In the genomic region with DNA sequence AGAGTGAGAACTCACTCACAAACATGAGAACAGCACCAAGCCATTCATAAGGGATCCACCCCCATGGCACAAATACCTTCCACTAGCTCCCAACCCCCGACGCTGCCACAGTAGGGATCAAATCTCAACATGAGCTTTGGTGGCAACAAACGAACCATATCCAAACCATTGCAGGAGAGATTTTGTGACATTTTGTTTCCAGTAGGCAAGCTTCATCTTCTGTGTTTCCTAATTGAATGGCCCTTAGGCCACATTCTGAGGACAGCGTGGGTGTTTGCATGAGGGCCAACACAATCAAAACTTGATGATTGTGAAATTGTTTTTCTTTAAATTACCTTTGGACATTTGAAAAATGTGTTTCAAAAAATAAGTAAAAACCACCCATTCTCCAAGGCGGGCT, we compare ENCODE assay signal across 21 cellular contexts.
DNase-seq lines count a peak whose midpoint lies in the region; ATAC-seq, FAIRE-seq and TF ChIP-seq lines count a peak whose summit lies in the region.
"Had no signal": no experiment of that assay in that cellular context is flagged by ENCODE, and none has a peak within 500 bp of the region (broad histone marks: within the 10 kb centered on the region; RNA-seq: fewer than 3 reads in every experiment).

No MANE protein-coding gene starts in this region.

- H3K4me1 Mint-ChIP-seq in nephron progenitor cell: peaks cover 14% of the 10 kb centered on the region
- peaks cover 4% of the 10 kb centered on the region for H3K4me1 Mint-ChIP-seq in GM23338
- H3K4me1 Mint-ChIP-seq: CD4-positive, CD25-positive, alpha-beta regulatory T cell had no signal

- in situ Hi-C loops in HepG2 (cut with HindIII; ENCODE audit: extremely low pct_ligation_motif_present, low pct_unique_long_range_greater_than_20kb): no loop called here

- no peak for FAIRE-seq in HepG2 (lab: Jason Lieb, UNC)
- FAIRE-seq: GM12878, HTR-8/SVneo had no signal

- peaks cover 3% of the 10 kb centered on the region for H3K36me3 Mint-ChIP-seq in nephron progenitor cell (ENCODE audit: low read depth)
- no peaks in the 10 kb centered on the region for H3K36me3 Mint-ChIP-seq in GM23338 (ENCODE audit: low read depth)
- H3K36me3 Mint-ChIP-seq: CD4-positive, CD25-positive, alpha-beta regulatory T cell; IgD-negative memory B cell had no signal

- H3K4me1 ChIP-seq in liver (ENCODE audit: control insufficient read depth in 4 of 4, insufficient read depth in 4 of 4, low read length in 3 of 4): peaks cover 1 to 10% (median 7%) of the 10 kb centered on the region in 4 donors
- no peaks in the 10 kb centered on the region for H3K4me1 ChIP-seq in HepG2 (ENCODE audit: insufficient read depth, low read length)
- H3K4me1 ChIP-seq in thyroid gland: peaks cover 6% of the 10 kb centered on the region in 2 donors
- H3K4me1 ChIP-seq in GM23338 (ENCODE audit: insufficient read depth): no peaks in the 10 kb centered on the region
- H3K4me1 ChIP-seq: Caco-2, HAP-1 had no signal

- BruUV-seq in HepG2 (replicated peaks; lab: Mats Ljungman, UMichigan): no TSS peak

- DNase-seq in HepG2 (ENCODE audit: low spot score): no peak
- peak; percentile 10 for DNase-seq in nephron progenitor cell
- peak; percentile 21 to 38 for DNase-seq in thyroid gland
- DNase-seq in NOMO-1 treated with DMSO at 0.1 percent for 48 hours (lab: John Stamatoyannopoulos, UW; ENCODE audit: unreplicated experiment): no peak
- no peak for DNase-seq in HK-2 (ENCODE audit: unreplicated experiment)
- DNase-seq in GM23338 (ENCODE audit: low spot score): no peak
- DNase-seq: Caco-2; CD4-positive, CD25-positive, alpha-beta regulatory T cell; DMS 273 treated with DMSO at 0.1 percent for 48 hours; DND-41; MV-4-11; NCI-H1105 treated with DMSO at 0.1 percent for 48 hours; NCI-H2081 treated with DMSO at 0.1 percent for 48 hours; NCI-H524 treated with DMSO at 0.1 percent for 48 hours; Right ventricle myocardium superior had no signal

- WGBS in liver: 65% methylated on average over 5 of the region's 5 CpGs
- WGBS in HepG2 (ENCODE audit: low lambda C conversion rate): 55% methylated on average over 5 of the region's 5 CpGs
- 62 to 78% methylated on average over 5 of the region's 5 CpGs for WGBS in thyroid gland, 2 donors

- TF ChIP-seq RAD21 in liver (IDR thresholded peaks at IDR 0.05) (no peak), HepG2 (CRISPR knock-in tag; IDR thresholded peaks at IDR 0.05) (no peak)

- H3K27ac ChIP-seq in liver (ENCODE audit: low read depth in 1 of 2, low read length in 2 of 2) (peak overlapping the region; percentile 13 to 21), HepG2 (ENCODE audit: extremely low read length, insufficient read depth, low read length) (no peak overlapping the region), VCaP (peak overlapping the region; percentile 35), thyroid gland (peak overlapping the region in 1 of 3 donors; percentile 15), GM23338 (ENCODE audit: low read depth) (no peak overlapping the region)

- ATAC-seq in HepG2 (no peak), GM23338 (no peak)
- ATAC-seq: GM12878 had no signal

- TF ChIP-seq EP300 in HepG2 (IDR thresholded peaks at IDR 0.05; ENCODE audit: low read depth in 2 of 2, low read length in 2 of 2) (no peak), HepG2 (CRISPR knock-in tag; IDR thresholded peaks at IDR 0.05; ENCODE audit: borderline replicate concordance) (no peak)

- peaks cover 17% of the 10 kb centered on the region for H3K9me2 ChIP-seq in GM23338 (ENCODE audit: insufficient read depth)

- CTCF ChIA-PET in HepG2 (lab: Yijun Ruan, JAX; ENCODE audit: low intra/inter-chr PET ratio, low total read pairs): no interaction called here

- no peaks in the 10 kb centered on the region for H3K9me3 Mint-ChIP-seq in nephron progenitor cell
- no peaks in the 10 kb centered on the region for H3K9me3 Mint-ChIP-seq in GM23338

- H3K9me3 ChIP-seq in liver (ENCODE audit: control insufficient read depth in 4 of 4, low read length in 3 of 4) (no peaks in the 10 kb centered on the region), HepG2 (ENCODE audit: low read length) (no peaks in the 10 kb centered on the region), thyroid gland (no peaks in the 10 kb centered on the region)
- H3K9me3 ChIP-seq: Caco-2, HAP-1 had no signal

- H4K20me1 ChIP-seq in HepG2 (ENCODE audit: insufficient read depth, low read length) (no peaks in the 10 kb centered on the region), GM23338 (replicated peaks; ENCODE audit: insufficient read depth) (no peaks in the 10 kb centered on the region)

- no peaks in the 10 kb centered on the region for H3K36me3 ChIP-seq in liver (ENCODE audit: control insufficient read depth in 4 of 4, insufficient read depth in 3 of 4, low read depth in 1 of 4, low read length in 3 of 4)
- no peaks in the 10 kb centered on the region for H3K36me3 ChIP-seq in HepG2 (replicated peaks in 1 of 2; ENCODE audit: control insufficient read depth in 1 of 2, insufficient read depth in 2 of 2, low read length in 2 of 2)
- H3K36me3 ChIP-seq in thyroid gland: no peaks in the 10 kb centered on the region
- H3K36me3 ChIP-seq in GM23338 (ENCODE audit: insufficient read depth): no peaks in the 10 kb centered on the region
- H3K36me3 ChIP-seq: HAP-1 had no signal

- H3K4me2 ChIP-seq in HepG2 (ENCODE audit: low read depth, low read length): no peak overlapping the region
- no peak overlapping the region for H3K4me2 ChIP-seq in GM23338

- peaks cover 8% of the 10 kb centered on the region for H3K27me3 Mint-ChIP-seq in nephron progenitor cell (ENCODE audit: low read depth, poor library complexity)
- peaks cover 6% of the 10 kb centered on the region for H3K27me3 Mint-ChIP-seq in GM23338 (ENCODE audit: insufficient read depth, low read depth, poor library complexity)

- TF ChIP-seq CTCF in liver (IDR thresholded peaks at IDR 0.05; ENCODE audit: low read depth, low read length, missing input control) (no peak), HepG2 (CRISPR knock-in tag; IDR thresholded peaks at IDR 0.05) (no peak), VCaP (conservative IDR thresholded peaks at IDR 0.05) (no peak), nephron progenitor cell (IDR thresholded peaks at IDR 0.05) (no peak), thyroid gland (IDR thresholded peaks at IDR 0.05) (no peak), GM23338 (conservative IDR thresholded peaks at IDR 0.05; ENCODE audit: low read depth in 2 of 2) (no peak)

- H2AFZ ChIP-seq in HepG2 (ENCODE audit: low read length): no peak overlapping the region
- no peak overlapping the region; the same call in 1 of the 2 replicates for H2AFZ ChIP-seq in GM23338

- intact Hi-C loops in HepG2 (cut with micrococcal nuclease; ENCODE audit: unreplicated experiment) (no loop called here), thyroid gland (cut with DNase I) (no loop called here)

- no peak overlapping the region for H3K4me3 Mint-ChIP-seq in nephron progenitor cell
- H3K4me3 Mint-ChIP-seq in GM23338: no peak overlapping the region
- H3K4me3 Mint-ChIP-seq: CD4-positive, CD25-positive, alpha-beta regulatory T cell; IgD-negative memory B cell had no signal

- H3K27ac Mint-ChIP-seq in nephron progenitor cell (no peak overlapping the region), GM23338 (no peak overlapping the region)
- H3K27ac Mint-ChIP-seq: CD4-positive, CD25-positive, alpha-beta regulatory T cell; IgD-negative memory B cell had no signal

- H3K9ac ChIP-seq in liver (ENCODE audit: low read depth in 1 of 2, low read length in 2 of 2) (no peak overlapping the region), HepG2 (ENCODE audit: insufficient read depth, low read depth, low read length) (no peak overlapping the region)

- no peaks in the 10 kb centered on the region for H3K79me2 ChIP-seq in HepG2 (ENCODE audit: insufficient read depth, low read length)
- H3K79me2 ChIP-seq in GM23338 (replicated peaks; ENCODE audit: insufficient read depth): no peaks in the 10 kb centered on the region

- H3K4me3 ChIP-seq in liver (ENCODE audit: low read depth in 1 of 3, low read length in 3 of 3) (no peak overlapping the region), HepG2 (replicated peaks in 1 of 3; ENCODE audit: insufficient read depth in 1 of 3, low read depth in 2 of 3, low read length in 3 of 3) (no peak overlapping the region), thyroid gland (replicated peaks in 1 of 3) (no peak overlapping the region), GM23338 (no peak overlapping the region)
- H3K4me3 ChIP-seq: GM12878, HAP-1 had no signal

- H3K27me3 ChIP-seq in liver (ENCODE audit: control insufficient read depth in 4 of 4, insufficient read depth in 4 of 4, low read length in 3 of 4) (no peaks in the 10 kb centered on the region), HepG2 (ENCODE audit: control insufficient read depth in 1 of 2, insufficient read depth in 2 of 2, low read length in 2 of 2) (peaks cover 0 to 2% of the 10 kb centered on the region in 2 experiments; a peak in 1 of 5 replicates), thyroid gland (no peaks in the 10 kb centered on the region), GM23338 (ENCODE audit: insufficient read depth) (no peaks in the 10 kb centered on the region)

- no peak for TF ChIP-seq POLR2A in HepG2 (IDR thresholded peaks at IDR 0.05; ENCODE audit: insufficient read depth in 1 of 2, low read depth in 2 of 2, low read length in 2 of 2)
- TF ChIP-seq POLR2A in thyroid gland (IDR thresholded peaks at IDR 0.05): no peak

- POLR2A ChIA-PET in HepG2 (lab: Yijun Ruan, JAX): no interaction called here

- no peaks in the 10 kb centered on the region for H3F3A ChIP-seq in GM23338 (replicated peaks; ENCODE audit: low read depth)

TF ChIP-seq in liver, 16 proteins besides CTCF, POLR2A, EP300 and RAD21 (continues in another document):
- TF ChIP-seq YY1 (IDR thresholded peaks at IDR 0.05): peak; percentile 68
- peak in 1 of 2 donors; percentile 67 for TF ChIP-seq RXRA (IDR thresholded peaks at IDR 0.05)
- no peak for TF ChIP-seq TAF1 (conservative IDR thresholded peaks at IDR 0.05)
- TF ChIP-seq GABPA (IDR thresholded peaks at IDR 0.05 in 1 of 2, conservative IDR thresholded peaks at IDR 0.05 in 1 of 2): no peak
- TF ChIP-seq SP1 (IDR thresholded peaks at IDR 0.05): no peak

TF ChIP-seq in GM23338, 12 proteins besides CTCF, POLR2A, EP300 and RAD21 (continues in another document):
- TF ChIP-seq JUNB (IDR thresholded peaks at IDR 0.05; ENCODE audit: unreplicated experiment): no peak

Comparison
In these comparisons a context has a peak if more than half of its experiments do, and no peak if none do; other contexts are left out.
1. H3K27ac ChIP-seq: peak in liver (2 of 2) and VCaP (single experiment); none in HepG2 (single experiment) and GM23338 (single experiment).
2. DNase-seq: peak in nephron progenitor cell (single experiment) and thyroid gland (2 of 2); none in HepG2 (single experiment), NOMO-1 treated with DMSO at 0.1 percent for 48 hours (single experiment), HK-2 (single experiment) and GM23338 (single experiment).